14 cellular contexts compared by ENCODE assay signal in the genomic region with DNA sequence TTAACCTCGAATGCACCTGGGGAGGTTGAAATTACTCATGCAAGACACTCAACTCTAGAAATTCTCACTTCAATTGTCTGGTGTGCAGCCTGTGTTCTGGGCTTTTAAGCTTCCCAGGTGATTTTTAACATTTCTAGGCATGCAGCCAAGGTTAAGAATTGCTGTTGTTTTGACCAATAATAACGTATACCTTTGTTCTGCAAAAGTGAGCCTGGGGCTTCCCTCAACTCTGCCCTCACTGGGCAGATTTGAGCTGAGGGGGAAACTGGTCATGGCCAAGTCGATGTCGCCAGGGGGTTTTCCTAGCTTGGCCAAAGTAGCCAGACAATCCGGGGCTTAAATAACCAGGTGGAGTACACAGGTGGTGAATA. TPM values are rescaled to one million over a fixed set of nuclear protein-coding genes. Genes with fewer than 3 reads are reported as not detected.
A peak's percentile ranks its signal among the peaks of the same experiment; 100 is the strongest.
DNase-seq lines count a peak whose midpoint lies in the region; ATAC-seq and TF ChIP-seq lines count a peak whose summit lies in the region.
"Had no signal": no experiment of that assay in that cellular context is flagged by ENCODE, and none has a peak within 500 bp of the region (broad histone marks: within the 10 kb centered on the region; RNA-seq: fewer than 3 reads in every experiment).

No MANE protein-coding gene starts in this region.

- peaks cover 4% of the 10 kb centered on the region for H3K4me1 Mint-ChIP-seq in nephron progenitor cell

- TF ChIP-seq CTCF in nephron progenitor cell (IDR thresholded peaks at IDR 0.05), result no peak
- TF ChIP-seq CTCF in lower leg skin (IDR thresholded peaks at IDR 0.05), result no peak

- H3K27me3 Mint-ChIP-seq in nephron progenitor cell (ENCODE audit: low read depth, poor library complexity), result peaks cover 48% of the 10 kb centered on the region
- H3K27me3 Mint-ChIP-seq: activated naive CD8-positive, alpha-beta T cell; stimulated activated naive CD8-positive, alpha-beta T cell treated with anti-CD3 and anti-CD28 coated beads, Interleukin-15, Interleukin-2, amounts not matched to agents 100 ng/mL and 50 ng/mL, for 24 hours had no signal

- ATAC-seq in GM18498 (IDR thresholded peaks at IDR 0.05; ENCODE audit: unreplicated experiment), result peak; percentile 88
- peak; percentile 89 for ATAC-seq in GM19468 (IDR thresholded peaks at IDR 0.05; ENCODE audit: extremely low read depth, unreplicated experiment)
- peak; percentile 84 for ATAC-seq in HG03095 (IDR thresholded peaks at IDR 0.05; ENCODE audit: unreplicated experiment)
- ATAC-seq: left colon had no signal

- 56 to 75% methylated on average over 5 of the region's 5 CpGs for WGBS in lower leg skin, 2 donors

- no peak overlapping the region for H3K4me3 ChIP-seq in lower leg skin (ENCODE audit: low read depth, poor library complexity, severe bottlenecking)

- H3K4me3 Mint-ChIP-seq in nephron progenitor cell, result no peak overlapping the region
- H3K4me3 Mint-ChIP-seq: activated naive CD8-positive, alpha-beta T cell; stimulated activated naive CD8-positive, alpha-beta T cell treated with anti-CD3 and anti-CD28 coated beads, Interleukin-15, Interleukin-2, amounts not matched to agents 100 ng/mL and 50 ng/mL, for 24 hours had no signal

- H3K36me3 Mint-ChIP-seq in nephron progenitor cell (ENCODE audit: low read depth), result no peaks in the 10 kb centered on the region
- H3K36me3 Mint-ChIP-seq: activated naive CD8-positive, alpha-beta T cell had no signal

- H3K9me3 Mint-ChIP-seq in nephron progenitor cell, result no peaks in the 10 kb centered on the region
- H3K9me3 Mint-ChIP-seq: stimulated activated naive CD8-positive, alpha-beta T cell treated with anti-CD3 and anti-CD28 coated beads, Interleukin-15, Interleukin-2, amounts not matched to agents 100 ng/mL and 50 ng/mL, for 24 hours had no signal

- DNase-seq in NCI-H748 (lab: John Stamatoyannopoulos, UW; ENCODE audit: unreplicated experiment), result peak; percentile 93
- DNase-seq in nephron progenitor cell, result no peak
- no peak for DNase-seq in 8988T
- DNase-seq in activated effector memory CD4-positive, alpha-beta T cell treated with anti-CD3 and anti-CD28 coated beads, Interleukin-2, amount 50 U/mL, for 16 hours, result no peak
- DNase-seq in lower leg skin (ENCODE audit: low spot score in 2 of 2), result no peak
- DNase-seq: left colon, NCI-H1694 treated with DMSO at 0.1 percent for 48 hours, T-helper 9 cell had no signal

- no peak for TF ChIP-seq POLR2A in lower leg skin (IDR thresholded peaks at IDR 0.05)

- H3K27ac Mint-ChIP-seq in nephron progenitor cell, result no peak overlapping the region
- H3K27ac Mint-ChIP-seq: activated naive CD8-positive, alpha-beta T cell had no signal

- intact Hi-C loops in lower leg skin (cut with DNase I; ENCODE audit: low total_unique reads), result no loop called here

RNA-seq across cellular contexts. Expression of a gene that starts 0.6 kb away (rescaled TPM):
- total RNA-seq in lower leg skin, result 1 to 10 TPM in 1 of 4 donors, not detected in 3; 1.2 TPM
- total RNA-seq: H1 had no signal

RNA-seq across cellular contexts. Expression of a gene that starts 22.1 kb away (rescaled TPM):
- total RNA-seq in lower leg skin, result 1 to 10 TPM in 1 of 4 donors, not detected in 3; 3.0 TPM
- total RNA-seq: H1 had no signal
